Comparison of ENCODE assay signal across 23 cellular contexts in genomic region chr4:186935881-186936280, GRCh38.
DNase-seq lines count a peak whose midpoint lies in the region; ATAC-seq and TF ChIP-seq lines count a peak whose summit lies in the region.
"Had no signal": no experiment of that assay in that cellular context is flagged by ENCODE, and none has a peak within 500 bp of the region (broad histone marks: within the 10 kb centered on the region; RNA-seq: fewer than 3 reads in every experiment).

No MANE protein-coding gene starts in this region.

- intact Hi-C loops in Caco-2 (cut with micrococcal nuclease; ENCODE audit: unreplicated experiment), result loop anchor here (2.0 kb wide), 1 partner anchor 209 kb away; no protein-coding TSS in a partner anchor
- intact Hi-C loops in activated CD8-positive, alpha-beta T cell treated with anti-CD3 and anti-CD28 coated beads for 36 hours (cut with micrococcal nuclease), result no loop called here

- peaks cover 12% of the 10 kb centered on the region for H3K4me1 Mint-ChIP-seq in Caco-2 (ENCODE audit: low read depth, unreplicated experiment)
- no peaks in the 10 kb centered on the region for H3K4me1 Mint-ChIP-seq in activated CD8-positive, alpha-beta T cell treated with anti-CD3 and anti-CD28 coated beads for 36 hours (ENCODE audit: low read depth)
- H3K4me1 Mint-ChIP-seq: activated naive CD8-positive, alpha-beta T cell treated with anti-CD3 and anti-CD28 coated beads, Interleukin-2, amount 10 ng/mL, durations not matched to agents 7 days and 5 days had no signal

- peak overlapping the region; percentile 100 for H3K27ac Mint-ChIP-seq in Caco-2 (ENCODE audit: unreplicated experiment)
- H3K27ac Mint-ChIP-seq in activated CD8-positive, alpha-beta T cell treated with anti-CD3 and anti-CD28 coated beads for 36 hours, result no peak overlapping the region
- H3K27ac Mint-ChIP-seq: activated naive CD8-positive, alpha-beta T cell treated with anti-CD3 and anti-CD28 coated beads, Interleukin-2, amount 10 ng/mL, durations not matched to agents 7 days and 5 days; nephron progenitor cell; WTC11 had no signal

- no peaks in the 10 kb centered on the region for H3K9me3 Mint-ChIP-seq in Caco-2 (ENCODE audit: unreplicated experiment)
- H3K9me3 Mint-ChIP-seq in activated CD8-positive, alpha-beta T cell treated with anti-CD3 and anti-CD28 coated beads for 36 hours, result peaks cover 1% of the 10 kb centered on the region
- H3K9me3 Mint-ChIP-seq: WTC11 had no signal

- peak overlapping the region; percentile 74 for H2AK5ac ChIP-seq in mesenchymal stem cell (ENCODE audit: low read length, severe bottlenecking)

- no peak overlapping the region for H2BK15ac ChIP-seq in mesenchymal stem cell (ENCODE audit: low read depth, poor library complexity, severe bottlenecking)

- no TSS peak for BruUV-seq in Caco-2 (replicated peaks; lab: Mats Ljungman, UMichigan)

- TF ChIP-seq CTCF in Caco-2 (IDR thresholded peaks at IDR 0.05; ENCODE audit: insufficient read depth in 1 of 2, low read depth in 1 of 2, low read length in 1 of 2, severe bottlenecking in 1 of 2, unreplicated experiment in 1 of 2) (no peak), VCaP (conservative IDR thresholded peaks at IDR 0.05) (no peak)
- TF ChIP-seq CTCF in activated CD8-positive, alpha-beta T cell treated with anti-CD3 and anti-CD28 coated beads for 36 hours (IDR thresholded peaks at IDR 0.05), result no peak

- H3K4me3 ChIP-seq in Caco-2 (ENCODE audit: low read depth, low read length) (no peak overlapping the region), mesenchymal stem cell (ENCODE audit: insufficient read depth in 1 of 2, low read depth in 1 of 2, low read length in 2 of 2) (no peak overlapping the region)
- H3K4me3 ChIP-seq: GM23248 had no signal

- POLR2A ChIA-PET in Caco-2 (lab: Charles Lee), result no interaction called here
- POLR2A ChIA-PET in activated CD8-positive, alpha-beta T cell treated with anti-CD3 and anti-CD28 coated beads for 36 hours (lab: Charles Lee), result no interaction called here

- no peak for DNase-seq in Caco-2
- no peak for DNase-seq in mesenchymal stem cell
- peak; percentile 32 for DNase-seq in renal cortical epithelial cell (ENCODE audit: low read depth)
- DNase-seq in NCI-H82 (lab: John Stamatoyannopoulos, UW), result no peak
- DNase-seq in GDM1 (lab: John Stamatoyannopoulos, UW), result no peak
- DNase-seq in activated CD8-positive, alpha-beta T cell treated with anti-CD3 and anti-CD28 coated beads for 36 hours, result no peak
- DNase-seq: activated CD4-positive, alpha-beta T cell treated with anti-CD3 and anti-CD28 coated beads, Interleukin-2, amount 50 U/mL, for 1 hour; activated effector memory CD4-positive, alpha-beta T cell treated with Interleukin-2 at 50 U/mL for 16 hours; activated naive CD8-positive, alpha-beta T cell treated with anti-CD3 and anti-CD28 coated beads, Interleukin-2, amount 10 ng/mL, durations not matched to agents 7 days and 5 days; BE2C; cerebellar nuclear complex; GM23248; head of caudate nucleus; mesendoderm; NCI-H1105 treated with DMSO at 0.1 percent for 48 hours; NCI-H2029 treated with DMSO at 0.1 percent for 48 hours; nephron progenitor cell; Right ventricle myocardium superior; stimulated activated CD4-positive, alpha-beta T cell treated with anti-CD3 and anti-CD28 coated beads, Interleukin-1b, Interleukin-23, amount 100 ng/mL, for 48 hours; T-helper 9 cell had no signal

- no peak overlapping the region for H3K14ac ChIP-seq in mesenchymal stem cell (ENCODE audit: low read length in 2 of 2)

- no peak overlapping the region for H3K4me2 ChIP-seq in mesenchymal stem cell (ENCODE audit: low read length, poor library complexity, severe bottlenecking)

- no peaks in the 10 kb centered on the region for H3K36me3 Mint-ChIP-seq in Caco-2 (ENCODE audit: insufficient read depth, unreplicated experiment)
- no peaks in the 10 kb centered on the region for H3K36me3 Mint-ChIP-seq in activated CD8-positive, alpha-beta T cell treated with anti-CD3 and anti-CD28 coated beads for 36 hours (ENCODE audit: low read depth)
- H3K36me3 Mint-ChIP-seq: activated naive CD8-positive, alpha-beta T cell treated with anti-CD3 and anti-CD28 coated beads, Interleukin-2, amount 10 ng/mL, durations not matched to agents 7 days and 5 days; WTC11 had no signal

- H3K4ac ChIP-seq in mesenchymal stem cell (ENCODE audit: low read depth in 1 of 2, low read length in 2 of 2), result peak overlapping the region in 1 of 2 experiments; percentile 17

- H4K8ac ChIP-seq in mesenchymal stem cell (ENCODE audit: low read length), result no peak overlapping the region

- H3K36me3 ChIP-seq in Caco-2 (ENCODE audit: control insufficient read depth, insufficient read depth, low read length) (no peaks in the 10 kb centered on the region), mesenchymal stem cell (ENCODE audit: control insufficient read depth in 1 of 2, insufficient read depth in 2 of 2, low read depth in 1 of 2, low read length in 2 of 2) (no peaks in the 10 kb centered on the region)
- H3K36me3 ChIP-seq: BE2C had no signal

- CTCF ChIA-PET in Caco-2 (lab: Charles Lee), result no interaction called here
- CTCF ChIA-PET in activated CD8-positive, alpha-beta T cell treated with anti-CD3 and anti-CD28 coated beads for 36 hours (lab: Charles Lee), result no interaction called here

- no peaks in the 10 kb centered on the region for H3K27me3 Mint-ChIP-seq in Caco-2 (ENCODE audit: insufficient read depth, unreplicated experiment)
- H3K27me3 Mint-ChIP-seq in activated CD8-positive, alpha-beta T cell treated with anti-CD3 and anti-CD28 coated beads for 36 hours, result no peaks in the 10 kb centered on the region
- H3K27me3 Mint-ChIP-seq: activated naive CD8-positive, alpha-beta T cell treated with anti-CD3 and anti-CD28 coated beads, Interleukin-2, amount 10 ng/mL, durations not matched to agents 7 days and 5 days had no signal

- no peaks in the 10 kb centered on the region for H3K79me1 ChIP-seq in mesenchymal stem cell (replicated peaks; ENCODE audit: low read length, poor library complexity, severe bottlenecking)

- WGBS in mesenchymal stem cell, result 96% methylated on average over 2 of the region's 4 CpGs

- no peak overlapping the region for H3K23ac ChIP-seq in mesenchymal stem cell (ENCODE audit: low read length in 2 of 2)

- peak overlapping the region; percentile 21 to 42 for H2BK12ac ChIP-seq in mesenchymal stem cell (ENCODE audit: low read length in 2 of 2)

- no peak for ATAC-seq in activated CD8-positive, alpha-beta T cell treated with anti-CD3 and anti-CD28 coated beads for 36 hours
- no peak for ATAC-seq in HG03039 (IDR thresholded peaks at IDR 0.05; ENCODE audit: unreplicated experiment)
- ATAC-seq: WTC11 had no signal

- H3K9ac ChIP-seq in mesenchymal stem cell (ENCODE audit: low read length), result peak overlapping the region; percentile 89
- H3K9ac ChIP-seq: GM23248 had no signal

- peaks cover 20% of the 10 kb centered on the region for H3K4me1 ChIP-seq in Caco-2
- H3K4me1 ChIP-seq in mesenchymal stem cell (ENCODE audit: control insufficient read depth, insufficient read depth, low read depth, low read length), result peaks cover 1% of the 10 kb centered on the region
- H3K4me1 ChIP-seq: BE2C had no signal

- H3K18ac ChIP-seq in mesenchymal stem cell (ENCODE audit: low read depth in 1 of 2, low read length in 2 of 2), result peak overlapping the region; percentile 34 to 46

- no peak overlapping the region for H3K4me3 Mint-ChIP-seq in Caco-2 (ENCODE audit: unreplicated experiment)
- H3K4me3 Mint-ChIP-seq in activated CD8-positive, alpha-beta T cell treated with anti-CD3 and anti-CD28 coated beads for 36 hours, result no peak overlapping the region
- H3K4me3 Mint-ChIP-seq: activated naive CD8-positive, alpha-beta T cell treated with anti-CD3 and anti-CD28 coated beads, Interleukin-2, amount 10 ng/mL, durations not matched to agents 7 days and 5 days; nephron progenitor cell; WTC11 had no signal

- H2AFZ ChIP-seq in mesenchymal stem cell (ENCODE audit: low read depth, low read length), result no peak overlapping the region

- no peak overlapping the region for H2BK5ac ChIP-seq in mesenchymal stem cell (ENCODE audit: low read depth, low read length, poor library complexity, severe bottlenecking)

- no peak overlapping the region for H4K91ac ChIP-seq in mesenchymal stem cell (ENCODE audit: low read length)

- H3K27ac ChIP-seq in VCaP (peak overlapping the region; percentile 62), mesenchymal stem cell (ENCODE audit: low read length, poor library complexity, severe bottlenecking) (no peak overlapping the region)
- H3K27ac ChIP-seq: GM23248 had no signal

- H2BK120ac ChIP-seq in mesenchymal stem cell (ENCODE audit: low read depth, low read length), result no peak overlapping the region

- H3K27me3 ChIP-seq in Caco-2 (replicated peaks; ENCODE audit: control insufficient read depth, insufficient read depth, low read length) (no peaks in the 10 kb centered on the region), mesenchymal stem cell (ENCODE audit: control insufficient read depth in 1 of 2, insufficient read depth in 1 of 2, low read length in 2 of 2) (no peaks in the 10 kb centered on the region)
- H3K27me3 ChIP-seq: BE2C had no signal

- H3K9me3 ChIP-seq in Caco-2, result no peaks in the 10 kb centered on the region
- H3K9me3 ChIP-seq in mesenchymal stem cell (ENCODE audit: control insufficient read depth, low read length), result no peaks in the 10 kb centered on the region
- H3K9me3 ChIP-seq: BE2C had no signal
